24 cellular contexts compared by ENCODE assay signal in the genomic region with DNA sequence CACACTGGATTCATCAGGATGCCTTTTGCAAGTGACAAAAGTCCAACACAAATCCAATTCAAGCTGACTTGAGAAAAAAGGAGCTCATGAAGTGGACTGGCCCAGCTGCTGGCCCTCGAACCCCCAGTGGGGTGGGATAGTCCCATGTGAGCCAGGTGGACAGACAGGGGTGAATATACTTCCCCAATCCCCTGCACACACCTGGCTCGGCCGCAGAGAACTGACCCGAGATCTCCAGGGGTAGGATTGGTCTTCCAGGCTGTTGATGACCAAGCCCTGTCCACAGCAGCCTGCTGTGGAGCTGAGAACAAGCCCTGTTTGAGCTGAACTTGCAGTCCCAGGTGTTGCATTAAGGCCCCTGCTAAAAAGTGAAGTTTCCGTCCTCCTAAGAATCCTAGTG.
"Had no signal": no experiment of that assay in that cellular context is flagged by ENCODE, and none has a peak within 500 bp of the region (broad histone marks: within the 10 kb centered on the region; RNA-seq: fewer than 3 reads in every experiment).

No MANE protein-coding gene starts in this region.

- H3K27ac Mint-ChIP-seq: activated CD8-positive, alpha-beta T cell treated with anti-CD3 and anti-CD28 coated beads, Interleukin-2, amount 10 ng/mL, durations not matched to agents 7 days and 5 days; activated naive CD8-positive, alpha-beta T cell treated with anti-CD3 and anti-CD28 coated beads, Interleukin-2, amount 10 ng/mL, durations not matched to agents 7 days and 5 days; activated T-helper 2 cell treated with anti-CD3 and anti-CD28 coated beads, Interferon-gamma antibody, Interleukin-2, Interleukin-4, amounts not matched to agents 10 μg/mL and 5 μg/mL and 100 μg/mL, durations not matched to agents 14 hours and 24 hours and 36 hours had no signal

- H3K27me3 Mint-ChIP-seq: activated naive CD8-positive, alpha-beta T cell treated with anti-CD3 and anti-CD28 coated beads, Interleukin-2, amount 10 ng/mL, durations not matched to agents 7 days and 5 days; natural killer cell treated with Interleukin-12 subunit alpha and Interleukin-12 subunit beta and Interleukin-15 and Interleukin-18, amount 100 ng/mL, for 72 hours had no signal

- DNase-seq: activated CD4-positive, alpha-beta T cell treated with anti-CD3 and anti-CD28 coated beads for 1 hour; activated CD4-positive, alpha-beta T cell treated with anti-CD3 and anti-CD28 coated beads, Interleukin-2, amount 50 U/mL, for 1 hour; activated CD8-positive, alpha-beta T cell treated with anti-CD3 and anti-CD28 coated beads, Interleukin-2, amount 10 ng/mL, durations not matched to agents 7 days and 5 days; activated naive CD4-positive, alpha-beta T cell; activated naive CD8-positive, alpha-beta T cell treated with anti-CD3 and anti-CD28 coated beads, Interleukin-2, amount 10 ng/mL, durations not matched to agents 7 days and 5 days; activated T-cell treated with anti-CD3 and anti-CD28 coated beads, Interleukin-2, amount 50 U/mL, for 4 hours; amniotic stem cell; effector CD4-positive, alpha-beta T cell; midbrain; stimulated activated CD4-positive, alpha-beta T cell treated with anti-CD3 and anti-CD28 coated beads, Interleukin-12 subunit alpha, Interleukin-12 subunit beta, amount 100 ng/mL, for 4 hours; stimulated activated CD4-positive, alpha-beta T cell treated with anti-CD3 and anti-CD28 coated beads, Interleukin-4, amount 100 ng/mL, for 4 hours; stomach; T-helper 1 cell had no signal

- H3K27ac ChIP-seq: cardiac muscle cell, left lung, neutrophil, ovary, psoas muscle, right atrium auricular region, stomach, suprapubic skin, tibial nerve had no signal

- H3K4me3 ChIP-seq: cardiac muscle cell, heart left ventricle, left lung, ovary, psoas muscle, right atrium auricular region, stomach, suprapubic skin, tibial nerve had no signal

- H3K36me3 ChIP-seq: cardiac muscle cell, ovary had no signal

- H3K9me3 ChIP-seq: heart left ventricle, left lung, neutrophil, ovary, psoas muscle, right atrium auricular region, stomach, suprapubic skin, tibial nerve had no signal

- H3K27me3 ChIP-seq: cardiac muscle cell, heart left ventricle, left lung, neutrophil, ovary, right atrium auricular region, stomach, suprapubic skin, tibial nerve had no signal

- ATAC-seq: activated CD8-positive, alpha-beta T cell treated with anti-CD3 and anti-CD28 coated beads, Interleukin-2, amount 10 ng/mL, durations not matched to agents 7 days and 5 days; activated T-cell treated with anti-CD3 and anti-CD28 coated beads, Interleukin-2, amount 50 U/mL, for 4 hours; heart left ventricle; left lung; psoas muscle had no signal

- H3K36me3 Mint-ChIP-seq: natural killer cell treated with Interleukin-12 subunit alpha and Interleukin-12 subunit beta and Interleukin-15 and Interleukin-18, amount 100 ng/mL, for 72 hours had no signal

- H3K9me3 Mint-ChIP-seq: activated naive CD8-positive, alpha-beta T cell treated with anti-CD3 and anti-CD28 coated beads, Interleukin-2, amount 10 ng/mL, durations not matched to agents 7 days and 5 days; activated T-cell treated with anti-CD3 and anti-CD28 coated beads, Interleukin-2, amount 50 U/mL, for 4 hours; activated T-helper 2 cell treated with anti-CD3 and anti-CD28 coated beads, Interferon-gamma antibody, Interleukin-2, Interleukin-4, amounts not matched to agents 10 μg/mL and 5 μg/mL and 100 μg/mL, durations not matched to agents 14 hours and 24 hours and 36 hours; natural killer cell treated with Interleukin-12 subunit alpha and Interleukin-12 subunit beta and Interleukin-15 and Interleukin-18, amount 100 ng/mL, for 72 hours had no signal

- H3K4me3 Mint-ChIP-seq: activated CD8-positive, alpha-beta T cell treated with anti-CD3 and anti-CD28 coated beads, Interleukin-2, amount 10 ng/mL, durations not matched to agents 7 days and 5 days; activated naive CD8-positive, alpha-beta T cell treated with anti-CD3 and anti-CD28 coated beads, Interleukin-2, amount 10 ng/mL, durations not matched to agents 7 days and 5 days; activated T-cell treated with anti-CD3 and anti-CD28 coated beads, Interleukin-2, amount 50 U/mL, for 4 hours; natural killer cell treated with Interleukin-12 subunit alpha and Interleukin-12 subunit beta and Interleukin-15 and Interleukin-18, amount 100 ng/mL, for 72 hours had no signal
